ENCODE assay signal across 8 cellular contexts in the genomic region with DNA sequence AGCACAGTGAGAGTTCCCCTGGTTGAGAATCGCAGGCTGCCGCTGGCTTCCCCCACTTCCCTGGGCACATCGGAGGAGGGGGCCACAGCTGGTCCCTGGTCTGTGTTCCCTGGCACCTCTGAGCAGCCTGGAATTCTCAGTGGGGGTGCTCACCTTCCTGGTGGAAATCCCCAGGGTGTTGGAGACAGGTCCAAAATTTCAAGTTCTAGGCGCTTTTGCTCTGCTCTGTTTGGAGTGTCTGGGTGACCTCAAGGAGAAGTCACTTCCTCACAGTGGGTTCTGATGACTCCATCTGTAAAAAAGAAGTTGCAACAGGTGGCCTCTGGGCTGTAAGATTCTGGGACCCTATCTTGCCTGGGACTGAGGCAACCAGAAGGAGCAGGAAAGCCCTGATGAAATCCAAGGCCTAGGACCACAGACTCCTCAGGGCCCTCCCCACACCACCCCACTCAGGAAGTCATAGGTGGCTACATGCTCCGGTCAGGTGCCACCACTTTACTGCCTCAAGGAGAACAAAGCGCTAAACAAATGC. TPM values are rescaled to one million over a fixed set of nuclear protein-coding genes. Genes with fewer than 3 reads are reported as not detected.
DNase-seq lines count a peak whose midpoint lies in the region; ATAC-seq and TF ChIP-seq lines count a peak whose summit lies in the region.

A gene with protein sequence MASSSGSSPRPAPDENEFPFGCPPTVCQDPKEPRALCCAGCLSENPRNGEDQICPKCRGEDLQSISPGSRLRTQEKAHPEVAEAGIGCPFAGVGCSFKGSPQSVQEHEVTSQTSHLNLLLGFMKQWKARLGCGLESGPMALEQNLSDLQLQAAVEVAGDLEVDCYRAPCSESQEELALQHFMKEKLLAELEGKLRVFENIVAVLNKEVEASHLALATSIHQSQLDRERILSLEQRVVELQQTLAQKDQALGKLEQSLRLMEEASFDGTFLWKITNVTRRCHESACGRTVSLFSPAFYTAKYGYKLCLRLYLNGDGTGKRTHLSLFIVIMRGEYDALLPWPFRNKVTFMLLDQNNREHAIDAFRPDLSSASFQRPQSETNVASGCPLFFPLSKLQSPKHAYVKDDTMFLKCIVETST (minus strand): TSS at position 400 of the 532 bp plus-strand sequence. CDS start 721 bp downstream, outside the sequence.

- DNase-seq in AG04450 (ENCODE audit: low read depth, low spot score) (no peak), dedifferentiated amniotic fluid mesenchymal stem cell (ENCODE audit: extremely low spot score) (no peak), DMS79 (lab: John Stamatoyannopoulos, UW) (no peak)
- DNase-seq in activated T-cell treated with anti-CD3 and anti-CD28 coated beads, Interleukin-2, amount 50 U/mL, for 4 hours: no peak
- peak in 3 of 10 donors; percentile 32 to 49 (median 49) for DNase-seq in naive thymus-derived CD8-positive, alpha-beta T cell
- DNase-seq in stimulated activated CD4-positive, alpha-beta T cell treated with anti-CD3 and anti-CD28 coated beads, Interleukin-15, amount 100 ng/mL, for 24 hours: no peak

- CTCF ChIA-PET in AG04450 (lab: Charles Lee): interaction anchor here (1.4 kb wide), 1 partner anchor 134 kb away, joined by 3 read pairs; no protein-coding TSS in a partner anchor

- H3K27ac ChIP-seq in AG04450 (ENCODE audit: low read depth, low read length): peak within 1 kb of the TSS; percentile 90

- no peaks in the 10 kb centered on the region for H3K9me3 ChIP-seq in AG04450 (ENCODE audit: control insufficient read depth, insufficient read depth, low read length)

- H3K9me3 Mint-ChIP-seq in activated T-cell treated with anti-CD3 and anti-CD28 coated beads, Interleukin-2, amount 50 U/mL, for 4 hours: no peaks in the 10 kb centered on the region
- no peaks in the 10 kb centered on the region for H3K9me3 Mint-ChIP-seq in naive thymus-derived CD8-positive, alpha-beta T cell

- ATAC-seq in GM19372 (IDR thresholded peaks at IDR 0.05; ENCODE audit: low read depth, unreplicated experiment) (peak; percentile 7), HG03565 (IDR thresholded peaks at IDR 0.05; ENCODE audit: unreplicated experiment) (peak; percentile 2)
- peak; percentile 15 to 27 for ATAC-seq in activated T-cell treated with anti-CD3 and anti-CD28 coated beads, Interleukin-2, amount 50 U/mL, for 4 hours
- ATAC-seq in naive thymus-derived CD8-positive, alpha-beta T cell: peak; percentile 23 to 34

- TF ChIP-seq CTCF in AG04450 (IDR thresholded peaks at IDR 0.05; ENCODE audit: low read depth, low read length): no peak

- no peaks in the 10 kb centered on the region for H3K27me3 Mint-ChIP-seq in activated T-cell treated with anti-CD3 and anti-CD28 coated beads, Interleukin-2, amount 50 U/mL, for 4 hours (ENCODE audit: low read depth)
- no peaks in the 10 kb centered on the region for H3K27me3 Mint-ChIP-seq in naive thymus-derived CD8-positive, alpha-beta T cell

- H3K27ac Mint-ChIP-seq in naive thymus-derived CD8-positive, alpha-beta T cell: peak within 1 kb of the TSS; percentile 95 to 100 (median 98)

- H3K4me3 ChIP-seq in AG04450 (ENCODE audit: low read depth, low read length): peak within 1 kb of the TSS; percentile 33

- H3K4me3 Mint-ChIP-seq in activated T-cell treated with anti-CD3 and anti-CD28 coated beads, Interleukin-2, amount 50 U/mL, for 4 hours: peak within 1 kb of the TSS; percentile 93
- peak within 1 kb of the TSS; percentile 92 to 97 (median 94) for H3K4me3 Mint-ChIP-seq in naive thymus-derived CD8-positive, alpha-beta T cell

- H3K4me1 Mint-ChIP-seq in activated T-cell treated with anti-CD3 and anti-CD28 coated beads, Interleukin-2, amount 50 U/mL, for 4 hours (ENCODE audit: low read depth): peaks cover 72% of the 10 kb centered on the region
- H3K4me1 Mint-ChIP-seq in naive thymus-derived CD8-positive, alpha-beta T cell: peaks cover 45 to 90% (median 86%) of the 10 kb centered on the region in 4 donors

- H3K36me3 Mint-ChIP-seq in activated T-cell treated with anti-CD3 and anti-CD28 coated beads, Interleukin-2, amount 50 U/mL, for 4 hours (ENCODE audit: insufficient read depth): peaks cover 42% of the 10 kb centered on the region
- H3K36me3 Mint-ChIP-seq in naive thymus-derived CD8-positive, alpha-beta T cell: peaks cover 0 to 29% (median 21%) of the 10 kb centered on the region in 3 donors

- POLR2A ChIA-PET in AG04450 (lab: Yijun Ruan, JAX): no interaction called here
- POLR2A ChIA-PET in naive thymus-derived CD8-positive, alpha-beta T cell (lab: Charles Lee): interaction anchor here (0.7 to 45.2 kb wide), 7 partner anchors 2 to 133 kb away, joined by 3 to 1842 read pairs (median 18); a partner anchor contains a TSS

- H3K27me3 ChIP-seq in AG04450 (ENCODE audit: control insufficient read depth, insufficient read depth, low read length): no peaks in the 10 kb centered on the region

RNA-seq across cellular contexts. Expression of the gene that starts here (rescaled TPM):
- polyA plus RNA-seq in AG04450 (2011; rRNA removed): 3.7 and 4.0 TPM in 2 replicates
- 5.7 and 7.6 TPM in 2 replicates for polyA minus RNA-seq in AG04450 (2011; rRNA and poly(A)+ RNA removed)
- 100 to 1,000 TPM; 256 to 343 (median 265) TPM for total RNA-seq in activated T-cell treated with anti-CD3 and anti-CD28 coated beads, Interleukin-2, amount 50 U/mL, for 4 hours
- total RNA-seq in naive thymus-derived CD8-positive, alpha-beta T cell: 100 to 1,000 TPM; 125 to 126 TPM
- polyA plus RNA-seq in naive thymus-derived CD8-positive, alpha-beta T cell: 1 to 10 TPM; 3.7 to 7.0 (median 4.9) TPM
